In genomic region chr7:73977626-73978618, GRCh38 we compare ENCODE assay signal across 12 cellular contexts. TPM values are rescaled to one million over a fixed set of nuclear protein-coding genes. Genes with fewer than 3 reads are reported as not detected.
DNase-seq lines count a peak whose midpoint lies in the region; ATAC-seq and TF ChIP-seq lines count a peak whose summit lies in the region.
"Had no signal": no experiment of that assay in that cellular context is flagged by ENCODE, and none has a peak within 500 bp of the region (broad histone marks: within the 10 kb centered on the region; RNA-seq: fewer than 3 reads in every experiment).

No MANE protein-coding gene starts in this region.

- ATAC-seq in GM21619 (IDR thresholded peaks at IDR 0.05; ENCODE audit: unreplicated experiment): no peak
- ATAC-seq in HG02840 (IDR thresholded peaks at IDR 0.05; ENCODE audit: low FRiP score, unreplicated experiment): no peak
- ATAC-seq in GM19455 (IDR thresholded peaks at IDR 0.05; ENCODE audit: unreplicated experiment): no peak

- DNase-seq in AG20443 (ENCODE audit: low spot score) (peak; percentile 81), Peyer's patch (peak in 2 of 3 donors; percentile 82 to 88), fibroblast of mammary gland (ENCODE audit: low read depth) (peak; percentile 54), trophoblast cell (no peak)
- DNase-seq in stimulated activated naive CD4-positive, alpha-beta T cell (lab: John Stamatoyannopoulos, UW): no peak
- DNase-seq: Karpas-422, NCI-H774 had no signal

- H3K27me3 ChIP-seq in Peyer's patch (no peaks in the 10 kb centered on the region), trophoblast cell (ENCODE audit: insufficient read depth, low read length) (no peaks in the 10 kb centered on the region)
- H3K27me3 ChIP-seq: breast epithelium, heart right ventricle had no signal

- H2BK12ac ChIP-seq in trophoblast cell (ENCODE audit: low read length): no peak overlapping the region

- H3K4me3 ChIP-seq in Peyer's patch (no peak overlapping the region), fibroblast of mammary gland (ENCODE audit: control insufficient read depth, low read depth, low read length) (no peak overlapping the region), trophoblast cell (ENCODE audit: low read depth, low read length) (peak overlapping the region; percentile 30)
- H3K4me3 ChIP-seq: breast epithelium, heart right ventricle had no signal

- no peak overlapping the region for H3K4me2 ChIP-seq in trophoblast cell (ENCODE audit: low read length)

- H3K4me1 ChIP-seq in Peyer's patch (peaks cover 0 to 28% (median 3%) of the 10 kb centered on the region in 4 donors), trophoblast cell (ENCODE audit: control insufficient read depth in 1 of 2, insufficient read depth in 2 of 2, low read length in 2 of 2) (peaks cover 8 to 15% of the 10 kb centered on the region in 2 experiments)
- H3K4me1 ChIP-seq: breast epithelium had no signal

- no peak overlapping the region for H2AK5ac ChIP-seq in trophoblast cell (ENCODE audit: low read length)

- no peak overlapping the region for H2BK5ac ChIP-seq in trophoblast cell (ENCODE audit: low read depth, low read length, poor library complexity)

- H3K27ac ChIP-seq in Peyer's patch (peak overlapping the region in 3 of 4 donors; percentile 48 to 89 (median 85)), trophoblast cell (ENCODE audit: low read depth, low read length) (no peak overlapping the region)
- H3K27ac ChIP-seq: heart right ventricle had no signal

- H3K14ac ChIP-seq in trophoblast cell (ENCODE audit: low read length): no peak overlapping the region

- no peak overlapping the region for H3K4ac ChIP-seq in trophoblast cell (ENCODE audit: low read depth, low read length)

- TF ChIP-seq CTCF in Peyer's patch (IDR thresholded peaks at IDR 0.05) (no peak), fibroblast of mammary gland (conservative IDR thresholded peaks at IDR 0.05; ENCODE audit: control insufficient read depth, insufficient read depth, low read depth, low read length) (no peak)

- H4K8ac ChIP-seq in trophoblast cell (ENCODE audit: low read depth, low read length): no peak overlapping the region

- H4K91ac ChIP-seq in trophoblast cell (ENCODE audit: low read depth, low read length): no peak overlapping the region

- no peak overlapping the region for H4K12ac ChIP-seq in trophoblast cell (ENCODE audit: low read depth, low read length)

- H3K9me3 ChIP-seq in Peyer's patch: no peaks in the 10 kb centered on the region
- H3K9me3 ChIP-seq in trophoblast cell (ENCODE audit: insufficient read depth, low read depth, low read length): no peaks in the 10 kb centered on the region
- H3K9me3 ChIP-seq: breast epithelium, heart right ventricle had no signal

- no peaks in the 10 kb centered on the region for H3K79me2 ChIP-seq in trophoblast cell (ENCODE audit: control insufficient read depth, insufficient read depth, low read length, poor library complexity)

- H3K18ac ChIP-seq in trophoblast cell (ENCODE audit: low read length): no peak overlapping the region

- no peak overlapping the region for H2AFZ ChIP-seq in trophoblast cell (ENCODE audit: insufficient read depth, low read length, poor library complexity)

- peaks cover 3% of the 10 kb centered on the region for H3K79me1 ChIP-seq in trophoblast cell (ENCODE audit: low read length)

- H3K9ac ChIP-seq in trophoblast cell (ENCODE audit: low read length): no peak overlapping the region

- H3K36me3 ChIP-seq in Peyer's patch (no peaks in the 10 kb centered on the region), trophoblast cell (ENCODE audit: control insufficient read depth in 1 of 2, insufficient read depth in 2 of 2, low read length in 2 of 2) (no peaks in the 10 kb centered on the region)
- H3K36me3 ChIP-seq: breast epithelium, heart right ventricle had no signal

- no peak overlapping the region for H2BK120ac ChIP-seq in trophoblast cell (ENCODE audit: insufficient read depth, low read length, poor library complexity)

- no peak overlapping the region for H3K23ac ChIP-seq in trophoblast cell (ENCODE audit: low read length)

- no peak for TF ChIP-seq POLR2A in Peyer's patch (IDR thresholded peaks at IDR 0.05)

- no CpG with 5 or more reads among the region's 23 CpGs for WGBS in trophoblast cell (ENCODE audit: extremely low coverage, insufficient coverage, insufficient read length)

RNA-seq across cellular contexts. Expression of gene ELN, which starts 50.1 kb away (rescaled TPM):
- 100 to 1,000 TPM in 1 of 4 donors, 10 to 100 TPM in 3; 11.5 to 210 (median 27.9) TPM for total RNA-seq in Peyer's patch
- polyA plus RNA-seq in trophoblast cell (2013): 3.1 and 3.2 TPM in 2 replicates

Comparison
In these comparisons a context has a peak if more than half of its experiments do, and no peak if none do; other contexts are left out.
1. DNase-seq: peak in AG20443 (single experiment), Peyer's patch (2 of 3) and fibroblast of mammary gland (single experiment); none in trophoblast cell (0 of 2) and stimulated activated naive CD4-positive, alpha-beta T cell (0 of 6).